ENCODE assay signal across 25 cellular contexts in the genomic region with DNA sequence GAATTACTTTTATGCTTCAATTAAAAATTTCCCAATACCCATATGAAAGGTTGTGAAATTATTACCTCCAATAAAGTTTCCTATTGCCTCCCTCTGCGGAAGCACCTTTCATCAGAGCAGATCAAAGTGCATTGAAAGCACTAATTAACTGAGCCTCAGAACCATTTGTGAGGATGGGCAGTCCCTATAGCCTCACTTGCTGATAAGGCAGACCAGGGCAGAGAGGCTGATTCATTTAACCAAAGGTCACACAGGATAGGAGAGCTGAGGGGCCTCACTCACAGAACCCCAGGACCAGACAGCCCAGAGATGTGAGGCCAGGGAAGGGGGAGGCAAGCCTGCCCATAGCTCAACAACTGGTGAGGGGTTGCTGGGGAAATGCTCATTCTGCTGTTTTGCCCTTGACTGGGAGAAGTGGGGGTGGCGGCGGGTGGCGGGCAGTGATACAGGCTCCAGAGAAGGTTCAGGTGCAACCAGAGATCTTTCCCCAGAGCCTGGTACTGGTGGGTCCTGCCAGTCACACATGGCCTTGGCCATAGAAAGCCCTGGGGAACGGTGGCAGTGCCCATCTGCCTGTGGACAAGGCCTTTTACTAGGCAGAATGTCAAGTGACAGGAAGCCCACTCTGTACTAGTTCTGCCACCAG. TPM values are rescaled to one million over a fixed set of nuclear protein-coding genes. Genes with fewer than 3 reads are reported as not detected.
DNase-seq lines count a peak whose midpoint lies in the region; ATAC-seq and TF ChIP-seq lines count a peak whose summit lies in the region.
"Had no signal": no experiment of that assay in that cellular context is flagged by ENCODE, and none has a peak within 500 bp of the region (broad histone marks: within the 10 kb centered on the region; RNA-seq: fewer than 3 reads in every experiment).

No MANE protein-coding gene starts in this region.

- H3K27me3 Mint-ChIP-seq in activated naive CD8-positive, alpha-beta T cell treated with anti-CD3 and anti-CD28 coated beads, Interleukin-2, amount 10 ng/mL, durations not matched to agents 7 days and 5 days, result no peaks in the 10 kb centered on the region
- no peaks in the 10 kb centered on the region for H3K27me3 Mint-ChIP-seq in activated naive CD8-positive, alpha-beta T cell treated with anti-CD3 and anti-CD28 coated beads for 36 hours
- H3K27me3 Mint-ChIP-seq: activated CD4-positive, alpha-beta T cell treated with anti-CD3 and anti-CD28 coated beads, Interleukin-2, amount 10 ng/mL, durations not matched to agents 7 days and 5 days; natural killer cell treated with Interleukin-12 subunit alpha and Interleukin-12 subunit beta and Interleukin-15 and Interleukin-18, amount 100 ng/mL, for 72 hours had no signal

- H3K9me3 ChIP-seq in RWPE2 (ENCODE audit: severe bottlenecking) (no peaks in the 10 kb centered on the region), hepatocyte (ENCODE audit: low read depth) (no peaks in the 10 kb centered on the region), transverse colon (no peaks in the 10 kb centered on the region)
- H3K9me3 ChIP-seq: SJSA1, upper lobe of right lung had no signal

- POLR2A ChIA-PET in activated naive CD8-positive, alpha-beta T cell treated with anti-CD3 and anti-CD28 coated beads, Interleukin-2, amount 10 ng/mL, durations not matched to agents 7 days and 5 days (lab: Charles Lee), result no interaction called here

- H3K9me3 Mint-ChIP-seq in activated naive CD8-positive, alpha-beta T cell treated with anti-CD3 and anti-CD28 coated beads, Interleukin-2, amount 10 ng/mL, durations not matched to agents 7 days and 5 days, result no peaks in the 10 kb centered on the region
- no peaks in the 10 kb centered on the region for H3K9me3 Mint-ChIP-seq in activated naive CD8-positive, alpha-beta T cell treated with anti-CD3 and anti-CD28 coated beads for 36 hours
- H3K9me3 Mint-ChIP-seq: activated CD4-positive, alpha-beta T cell treated with anti-CD3 and anti-CD28 coated beads, Interleukin-2, amount 10 ng/mL, durations not matched to agents 7 days and 5 days; natural killer cell treated with Interleukin-12 subunit alpha and Interleukin-12 subunit beta and Interleukin-15 and Interleukin-18, amount 100 ng/mL, for 72 hours had no signal

- in situ Hi-C loops in transverse colon (cut with MboI; ENCODE audit: low pct_ligation_motif_present in 1 of 4, low pct_unique_long_range_greater_than_20kb in 1 of 4, low sequenced_read_pairs in 3 of 4), result no loop called here

- TF ChIP-seq POLR2A in transverse colon (IDR thresholded peaks at IDR 0.05), result no peak
- no peak for TF ChIP-seq POLR2A in GM18505 (IDR thresholded peaks at IDR 0.05; ENCODE audit: borderline replicate concordance, extremely low read depth, insufficient read depth, insufficient read length)

- H3K4me2 ChIP-seq in hepatocyte, result no peak overlapping the region

- no peak for TF ChIP-seq EP300 in transverse colon (IDR thresholded peaks at IDR 0.05; ENCODE audit: low read depth)

- TF ChIP-seq CTCF in RWPE2 (IDR thresholded peaks at IDR 0.05; ENCODE audit: poor library complexity, severe bottlenecking), result no peak
- TF ChIP-seq CTCF in hepatocyte (IDR thresholded peaks at IDR 0.05; ENCODE audit: poor library complexity), result no peak
- no peak for TF ChIP-seq CTCF in transverse colon (IDR thresholded peaks at IDR 0.05)

- H3K79me2 ChIP-seq in hepatocyte, result no peaks in the 10 kb centered on the region

- peaks cover 1% of the 10 kb centered on the region for H3K4me1 Mint-ChIP-seq in activated naive CD8-positive, alpha-beta T cell treated with anti-CD3 and anti-CD28 coated beads, Interleukin-2, amount 10 ng/mL, durations not matched to agents 7 days and 5 days
- H3K4me1 Mint-ChIP-seq in activated naive CD8-positive, alpha-beta T cell treated with anti-CD3 and anti-CD28 coated beads for 36 hours, result peaks cover 2% of the 10 kb centered on the region
- H3K4me1 Mint-ChIP-seq: activated CD4-positive, alpha-beta T cell treated with anti-CD3 and anti-CD28 coated beads, Interleukin-2, amount 10 ng/mL, durations not matched to agents 7 days and 5 days had no signal

- H3K27ac Mint-ChIP-seq in activated naive CD8-positive, alpha-beta T cell treated with anti-CD3 and anti-CD28 coated beads, Interleukin-2, amount 10 ng/mL, durations not matched to agents 7 days and 5 days, result peak overlapping the region; percentile 58
- H3K27ac Mint-ChIP-seq in activated naive CD8-positive, alpha-beta T cell treated with anti-CD3 and anti-CD28 coated beads for 36 hours, result no peak overlapping the region
- H3K27ac Mint-ChIP-seq: activated CD4-positive, alpha-beta T cell treated with anti-CD3 and anti-CD28 coated beads, Interleukin-2, amount 10 ng/mL, durations not matched to agents 7 days and 5 days; natural killer cell treated with Interleukin-12 subunit alpha and Interleukin-12 subunit beta and Interleukin-15 and Interleukin-18, amount 100 ng/mL, for 72 hours had no signal

- no peak overlapping the region for H3K27ac ChIP-seq in RWPE2 (ENCODE audit: poor library complexity, severe bottlenecking)
- peak overlapping the region; percentile 59 for H3K27ac ChIP-seq in hepatocyte
- peak overlapping the region; percentile 49 to 65 (median 56) for H3K27ac ChIP-seq in transverse colon
- H3K27ac ChIP-seq: brain microvascular endothelial cell, epithelial cell of prostate, SJSA1, upper lobe of right lung had no signal

- H3K27me3 ChIP-seq in RWPE2 (ENCODE audit: insufficient read depth, poor library complexity, severe bottlenecking), result no peaks in the 10 kb centered on the region
- H3K27me3 ChIP-seq in hepatocyte, result no peaks in the 10 kb centered on the region
- no peaks in the 10 kb centered on the region for H3K27me3 ChIP-seq in transverse colon
- H3K27me3 ChIP-seq: brain microvascular endothelial cell, SJSA1, upper lobe of right lung had no signal

- no peak for DNase-seq in activated naive CD8-positive, alpha-beta T cell treated with anti-CD3 and anti-CD28 coated beads, Interleukin-2, amount 10 ng/mL, durations not matched to agents 7 days and 5 days
- DNase-seq in activated naive CD8-positive, alpha-beta T cell treated with anti-CD3 and anti-CD28 coated beads for 36 hours, result no peak
- peak; percentile 34 for DNase-seq in RWPE2 (ENCODE audit: low spot score)
- peak; percentile 57 for DNase-seq in hepatocyte (ENCODE audit: low spot score)
- DNase-seq in transverse colon, result no peak
- DNase-seq: activated CD4-positive, alpha-beta T cell treated with anti-CD3 and anti-CD28 coated beads, Interleukin-2, amount 10 ng/mL, durations not matched to agents 7 days and 5 days; activated effector memory CD4-positive, alpha-beta T cell treated with Interleukin-2 at 50 U/mL for 16 hours; amniotic stem cell; brain microvascular endothelial cell; C1 segment of cervical spinal cord; Calu3; DMS79 treated with DMSO at 0.1 percent for 48 hours; effector CD4-positive, alpha-beta T cell; KBM-7; NCI-H1105 treated with DMSO at 0.1 percent for 48 hours; NCI-H2029 treated with DMSO at 0.1 percent for 48 hours; NCI-H69; upper lobe of right lung had no signal

- no peak overlapping the region for H3K4me3 Mint-ChIP-seq in activated naive CD8-positive, alpha-beta T cell treated with anti-CD3 and anti-CD28 coated beads, Interleukin-2, amount 10 ng/mL, durations not matched to agents 7 days and 5 days
- no peak overlapping the region for H3K4me3 Mint-ChIP-seq in activated naive CD8-positive, alpha-beta T cell treated with anti-CD3 and anti-CD28 coated beads for 36 hours
- H3K4me3 Mint-ChIP-seq: activated CD4-positive, alpha-beta T cell treated with anti-CD3 and anti-CD28 coated beads, Interleukin-2, amount 10 ng/mL, durations not matched to agents 7 days and 5 days; natural killer cell treated with Interleukin-12 subunit alpha and Interleukin-12 subunit beta and Interleukin-15 and Interleukin-18, amount 100 ng/mL, for 72 hours had no signal

- H3K36me3 Mint-ChIP-seq in activated naive CD8-positive, alpha-beta T cell treated with anti-CD3 and anti-CD28 coated beads, Interleukin-2, amount 10 ng/mL, durations not matched to agents 7 days and 5 days, result peaks cover 22% of the 10 kb centered on the region
- peaks cover 8% of the 10 kb centered on the region for H3K36me3 Mint-ChIP-seq in activated naive CD8-positive, alpha-beta T cell treated with anti-CD3 and anti-CD28 coated beads for 36 hours

- 76% methylated on average over 5 of the region's 5 CpGs for WGBS in hepatocyte (ENCODE audit: low lambda C conversion rate, missing lambda C conversion rate)
- WGBS in transverse colon (ENCODE audit: low coverage in 1 of 2), 2 donors, result 66 to 86% methylated on average over 1 to 5 of the region's 5 CpGs

- H3K9me2 ChIP-seq in hepatocyte (replicated peaks; ENCODE audit: insufficient read depth), result no peaks in the 10 kb centered on the region

- ATAC-seq in activated naive CD8-positive, alpha-beta T cell treated with anti-CD3 and anti-CD28 coated beads, Interleukin-2, amount 10 ng/mL, durations not matched to agents 7 days and 5 days (ENCODE audit: low read depth), result no peak
- ATAC-seq in RWPE2 (ENCODE audit: low read depth) (no peak), HG02642 (IDR thresholded peaks at IDR 0.05; ENCODE audit: poor library complexity, unreplicated experiment) (no peak), GM18505 (IDR thresholded peaks at IDR 0.05; ENCODE audit: unreplicated experiment) (no peak)
- ATAC-seq: HCT116; natural killer cell treated with Interleukin-12 subunit alpha and Interleukin-12 subunit beta and Interleukin-15 and Interleukin-18, amount 100 ng/mL, for 72 hours; Panc1; upper lobe of right lung had no signal

- no peaks in the 10 kb centered on the region for H3K4me1 ChIP-seq in RWPE2 (ENCODE audit: insufficient read depth, poor library complexity, severe bottlenecking)
- peaks cover 20% of the 10 kb centered on the region for H3K4me1 ChIP-seq in hepatocyte (ENCODE audit: insufficient read depth)
- peaks cover 0 to 26% (median 20%) of the 10 kb centered on the region in 4 donors for H3K4me1 ChIP-seq in transverse colon
- H3K4me1 ChIP-seq: SJSA1, upper lobe of right lung had no signal

- peaks cover 90% of the 10 kb centered on the region for H3K36me3 ChIP-seq in RWPE2 (ENCODE audit: low read depth)
- H3K36me3 ChIP-seq in hepatocyte (replicated peaks; ENCODE audit: insufficient read depth, low read depth), result no peaks in the 10 kb centered on the region
- H3K36me3 ChIP-seq in transverse colon, result peaks cover 0 to 25% (median 11%) of the 10 kb centered on the region in 4 donors

- intact Hi-C loops in transverse colon (cut with DNase I; ENCODE audit: low total_unique reads), result no loop called here

- H3K4me3 ChIP-seq in RWPE2 (ENCODE audit: severe bottlenecking) (no peak overlapping the region), hepatocyte (no peak overlapping the region), transverse colon (no peak overlapping the region)
- H3K4me3 ChIP-seq: SJSA1, upper lobe of right lung had no signal

- H2AFZ ChIP-seq in hepatocyte, result no peak overlapping the region

- no peaks in the 10 kb centered on the region for H4K20me1 ChIP-seq in hepatocyte (ENCODE audit: insufficient read depth, poor library complexity, severe bottlenecking)

RNA-seq across cellular contexts. Expression of a gene that starts 57.9 kb away (rescaled TPM):
- 100 to 1,000 TPM; 253 to 258 TPM for total RNA-seq in activated naive CD8-positive, alpha-beta T cell treated with anti-CD3 and anti-CD28 coated beads, Interleukin-2, amount 10 ng/mL, durations not matched to agents 7 days and 5 days
- 100 to 1,000 TPM; 201 to 208 TPM for total RNA-seq in activated naive CD8-positive, alpha-beta T cell treated with anti-CD3 and anti-CD28 coated beads for 36 hours
- total RNA-seq in hepatocyte, result 304 and 311 TPM in 2 replicates
- polyA plus RNA-seq in hepatocyte, result 180 and 198 TPM in 2 replicates
- total RNA-seq in transverse colon, result 100 to 1,000 TPM; 190 to 348 (median 314) TPM

Comparison
In these comparisons a context has a peak if more than half of its experiments do, and no peak if none do; other contexts are left out.
1. DNase-seq: peak in RWPE2 (single experiment) and hepatocyte (single experiment); none in activated naive CD8-positive, alpha-beta T cell treated with anti-CD3 and anti-CD28 coated beads, Interleukin-2, amount 10 ng/mL, durations not matched to agents 7 days and 5 days (single experiment), activated naive CD8-positive, alpha-beta T cell treated with anti-CD3 and anti-CD28 coated beads for 36 hours (single experiment) and transverse colon (single experiment).